ENCODE assay signal across 8 cellular contexts in the genomic region with DNA sequence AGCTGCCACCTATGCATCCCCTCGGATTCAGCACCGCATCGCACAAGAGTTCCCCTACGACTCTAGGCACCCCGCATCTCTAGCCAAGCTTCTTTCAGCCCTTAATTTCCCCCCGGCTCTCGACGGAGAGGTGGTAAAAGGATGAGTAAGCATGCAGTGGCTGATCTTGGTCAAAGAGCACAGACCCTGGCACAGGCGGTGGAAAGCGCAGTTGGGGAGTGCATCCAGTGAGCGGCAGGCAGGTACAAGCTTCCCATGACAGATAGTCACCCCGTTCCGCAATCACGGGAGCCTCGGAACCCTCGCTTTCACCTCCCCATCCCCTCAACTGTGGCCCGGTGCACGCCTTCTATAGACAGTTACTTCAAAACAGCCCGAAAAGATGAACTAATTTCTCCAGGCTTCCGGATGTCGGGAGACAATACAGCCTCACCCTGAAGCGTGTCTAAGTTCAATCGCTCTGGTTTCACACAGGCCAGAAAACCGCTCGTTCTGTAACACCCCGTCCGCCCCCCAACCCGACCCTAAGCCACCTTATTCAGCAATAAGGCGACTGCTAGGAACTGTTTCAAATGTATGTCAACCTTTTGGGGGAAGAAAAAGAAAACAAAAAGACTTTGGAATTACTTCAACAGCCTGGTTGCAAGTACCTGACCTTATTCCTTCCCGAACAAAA. TPM values are rescaled to one million over a fixed set of nuclear protein-coding genes. Genes with fewer than 3 reads are reported as not detected.
DNase-seq lines count a peak whose midpoint lies in the region; ATAC-seq and TF ChIP-seq lines count a peak whose summit lies in the region.

No MANE protein-coding gene starts in this region.

- H3K36me3 ChIP-seq in iPS-15b (ENCODE audit: control insufficient read depth, insufficient read depth, low read length) (no peaks in the 10 kb centered on the region), smooth muscle cell (ENCODE audit: low read depth) (no peaks in the 10 kb centered on the region)

- no peak for TF ChIP-seq CTCF in smooth muscle cell (IDR thresholded peaks at IDR 0.05; ENCODE audit: borderline replicate concordance, insufficient read depth, poor library complexity, severe bottlenecking)

- peak; percentile 2 for DNase-seq in NOMO-1 treated with DMSO at 0.1 percent for 48 hours (lab: John Stamatoyannopoulos, UW; ENCODE audit: unreplicated experiment)
- DNase-seq in NOMO-1 (lab: John Stamatoyannopoulos, UW; ENCODE audit: unreplicated experiment in 2 of 2), result no peak
- peak in 4 of 5 experiments; percentile 15 to 73 (median 45) for DNase-seq in T-helper 2 cell
- DNase-seq in astrocyte of the hippocampus (ENCODE audit: low read depth, low spot score), result peak; percentile 62
- DNase-seq in smooth muscle cell (lab: John Stamatoyannopoulos, UW; ENCODE audit: unreplicated experiment), result no peak
- no peak for DNase-seq in D341Med (ENCODE audit: low spot score)

- no peaks in the 10 kb centered on the region for H3K27me3 ChIP-seq in iPS-15b (ENCODE audit: control insufficient read depth, insufficient read depth, low read length)
- H3K27me3 ChIP-seq in smooth muscle cell (ENCODE audit: low read depth), result no peaks in the 10 kb centered on the region

- H2AFZ ChIP-seq in smooth muscle cell (ENCODE audit: low read depth), result no peak overlapping the region

- no peak for ATAC-seq in HG03025 (IDR thresholded peaks at IDR 0.05; ENCODE audit: low FRiP score, unreplicated experiment)

- peaks cover 56% of the 10 kb centered on the region for H4K20me1 ChIP-seq in smooth muscle cell (ENCODE audit: low read depth)

- peak overlapping the region; percentile 97 for H3K27ac ChIP-seq in smooth muscle cell (ENCODE audit: low read depth)

- H3K9me3 ChIP-seq in iPS-15b (ENCODE audit: control insufficient read depth, insufficient read depth, low read length), result no peaks in the 10 kb centered on the region
- no peaks in the 10 kb centered on the region for H3K9me3 ChIP-seq in smooth muscle cell (replicated peaks; ENCODE audit: low read depth)

- WGBS in smooth muscle cell (ENCODE audit: low lambda C conversion rate), result 2% methylated on average over 30 of the region's 30 CpGs

- peaks cover 57% of the 10 kb centered on the region for H3K79me2 ChIP-seq in smooth muscle cell (ENCODE audit: low read depth)

- peaks cover 3% of the 10 kb centered on the region for H3F3A ChIP-seq in smooth muscle cell (ENCODE audit: low read depth)

- H3K9ac ChIP-seq in iPS-15b (ENCODE audit: low read depth, low read length), result peak overlapping the region; percentile 76
- H3K9ac ChIP-seq in smooth muscle cell (ENCODE audit: low read depth), result peak overlapping the region; percentile 97

- peak overlapping the region; percentile 100 for H3K4me2 ChIP-seq in smooth muscle cell

- H3K4me1 ChIP-seq in iPS-15b (ENCODE audit: control insufficient read depth, insufficient read depth, low read length) (peaks cover 5% of the 10 kb centered on the region), smooth muscle cell (ENCODE audit: low read depth) (no peaks in the 10 kb centered on the region)

- H3K4me3 ChIP-seq in iPS-15b (ENCODE audit: low read depth, low read length), result peak overlapping the region; percentile 91
- H3K4me3 ChIP-seq in smooth muscle cell, result peak overlapping the region; percentile 94

RNA-seq across cellular contexts. Expression of a gene that starts 1.5 kb away (rescaled TPM):
- 105 and 151 TPM in 2 replicates for total RNA-seq in smooth muscle cell
- polyA plus RNA-seq in smooth muscle cell, result 115 and 118 TPM in 2 replicates

Comparison
In these comparisons a context has a peak if more than half of its experiments do, and no peak if none do; other contexts are left out.
1. DNase-seq: peak in NOMO-1 treated with DMSO at 0.1 percent for 48 hours (single experiment), T-helper 2 cell (4 of 5) and astrocyte of the hippocampus (single experiment); none in NOMO-1 (0 of 2), smooth muscle cell (single experiment) and D341Med (single experiment).